In the genomic region with DNA sequence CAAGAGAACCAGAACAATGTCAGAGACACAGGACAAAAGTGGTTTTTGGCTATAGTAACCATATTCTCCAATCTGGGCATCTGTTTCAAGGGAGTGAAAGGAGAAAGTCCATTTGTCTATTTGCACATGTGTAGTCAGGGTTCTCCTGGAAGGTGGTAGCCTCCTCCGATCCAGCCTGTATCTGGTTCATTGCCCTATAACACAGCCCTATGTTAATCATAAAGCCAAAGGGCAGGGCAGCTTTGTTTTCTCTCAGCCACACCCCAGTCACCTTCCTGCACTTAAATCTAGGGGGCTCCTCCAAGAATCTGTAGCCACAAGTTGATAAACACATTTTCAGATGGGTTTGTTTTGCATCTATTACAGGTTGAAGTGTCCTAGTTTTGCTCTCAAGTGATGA, we compare ENCODE assay signal across 26 cellular contexts.
"Had no signal": no experiment of that assay in that cellular context is flagged by ENCODE, and none has a peak within 500 bp of the region (broad histone marks: within the 10 kb centered on the region; RNA-seq: fewer than 3 reads in every experiment).

No MANE protein-coding gene starts in this region.

- H3K4me3 ChIP-seq: heart left ventricle, lower lobe of right lung, neural progenitor cell, psoas muscle, right atrium auricular region, right lobe of liver, spleen, suprapubic skin, thoracic aorta, tibial artery, uterus had no signal

- ATAC-seq: heart left ventricle; left lobe of liver; lower lobe of right lung; natural killer cell; psoas muscle; right lobe of liver; stimulated activated effector memory CD8-positive, alpha-beta T cell treated with anti-CD3 and anti-CD28 coated beads, Interleukin-12 subunit alpha, Interleukin-12 subunit beta, amount 100 ng/mL, for 72 hours had no signal

- H3K27me3 ChIP-seq: heart left ventricle, neural progenitor cell, right atrium auricular region, right lobe of liver, suprapubic skin, tibial artery, uterus had no signal

- DNase-seq: heart left ventricle; hypothalamus; immature natural killer cell; islet precursor cell; lower lobe of right lung; mammary epithelial cell; mesendoderm; naive B cell; natural killer cell; nephron progenitor cell; occipital lobe; psoas muscle; right lobe of liver; spleen; stimulated activated CD4-positive, alpha-beta T cell treated with anti-CD3 and anti-CD28 coated beads, Interleukin-4, amount 100 ng/mL, for 24 hours; stimulated activated naive CD4-positive, alpha-beta T cell; tibial artery; uterus had no signal

- H3K9me3 ChIP-seq: heart left ventricle, lower lobe of right lung, neutrophil, psoas muscle, right atrium auricular region, right lobe of liver, spleen, suprapubic skin, thoracic aorta, tibial artery, uterus had no signal

- H3K27ac ChIP-seq: heart left ventricle, lower lobe of right lung, neural progenitor cell, neutrophil, parathyroid adenoma, psoas muscle, right atrium auricular region, right lobe of liver, spleen, suprapubic skin, thoracic aorta, tibial artery, uterus had no signal

- H3K4me1 ChIP-seq: lower lobe of right lung, neural progenitor cell, parathyroid adenoma, psoas muscle, right atrium auricular region, right lobe of liver, spleen, suprapubic skin, tibial artery, uterus had no signal

- H3K36me3 ChIP-seq: heart left ventricle, lower lobe of right lung, neural progenitor cell, neutrophil, right atrium auricular region, right lobe of liver, spleen, suprapubic skin, thoracic aorta, tibial artery, uterus had no signal
